24 cellular contexts compared by ENCODE assay signal in the genomic region with DNA sequence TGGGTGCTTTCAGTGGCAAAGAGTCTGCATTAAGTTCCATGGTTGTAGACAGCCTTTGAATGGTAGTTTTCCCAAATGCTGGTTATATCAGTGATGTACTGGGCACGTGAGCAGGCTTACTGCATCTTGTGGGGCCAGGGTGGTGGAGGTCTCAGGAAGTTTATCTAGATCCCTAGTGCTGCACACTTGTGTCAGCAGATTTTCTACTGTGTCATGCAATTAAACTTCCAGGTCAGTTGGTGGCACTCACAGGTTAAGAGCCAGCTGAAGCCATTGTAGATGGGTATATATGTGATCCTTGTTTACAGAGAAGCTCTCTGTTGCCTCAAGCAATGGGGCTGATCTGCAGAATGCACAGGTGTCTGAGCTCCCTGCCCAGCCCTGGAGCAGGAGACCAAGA.
"Had no signal": no experiment of that assay in that cellular context is flagged by ENCODE, and none has a peak within 500 bp of the region (broad histone marks: within the 10 kb centered on the region; RNA-seq: fewer than 3 reads in every experiment).

No MANE protein-coding gene starts in this region.

- H3K9me3 ChIP-seq: SJSA1 had no signal

- H3K27ac ChIP-seq: HL-60, SJSA1, SK-N-MC had no signal

- H3K27ac Mint-ChIP-seq: T-cell had no signal

- ATAC-seq: T-cell had no signal

- DNase-seq: KBM-7, MV-4-11, NCI-H1048, NCI-H1105, NCI-H1417, NCI-H1436 treated with DMSO at 0.1 percent for 48 hours, NCI-H1694, NCI-H187 treated with DMSO at 0.1 percent for 48 hours, NCI-H2029 treated with DMSO at 0.1 percent for 48 hours, NCI-H2107, NCI-H2227 treated with DMSO at 0.1 percent for 48 hours, NCI-H524, NCI-H526 treated with DMSO at 0.1 percent for 48 hours, NCI-H748 treated with DMSO at 0.1 percent for 48 hours, Right ventricle myocardium superior, RPMI8226, SIG-M5, SW 1271, T-cell had no signal

- H3K27me3 Mint-ChIP-seq: T-cell had no signal

- H3K4me1 ChIP-seq: SJSA1 had no signal

- H3K27me3 ChIP-seq: SJSA1 had no signal

- H3K4me3 ChIP-seq: SJSA1, SK-N-MC had no signal

- H3K4me3 Mint-ChIP-seq: T-cell had no signal

- FAIRE-seq: HTR-8/SVneo, RCC 7860 had no signal
